Comparison of ENCODE assay signal across 13 cellular contexts in the genomic region with DNA sequence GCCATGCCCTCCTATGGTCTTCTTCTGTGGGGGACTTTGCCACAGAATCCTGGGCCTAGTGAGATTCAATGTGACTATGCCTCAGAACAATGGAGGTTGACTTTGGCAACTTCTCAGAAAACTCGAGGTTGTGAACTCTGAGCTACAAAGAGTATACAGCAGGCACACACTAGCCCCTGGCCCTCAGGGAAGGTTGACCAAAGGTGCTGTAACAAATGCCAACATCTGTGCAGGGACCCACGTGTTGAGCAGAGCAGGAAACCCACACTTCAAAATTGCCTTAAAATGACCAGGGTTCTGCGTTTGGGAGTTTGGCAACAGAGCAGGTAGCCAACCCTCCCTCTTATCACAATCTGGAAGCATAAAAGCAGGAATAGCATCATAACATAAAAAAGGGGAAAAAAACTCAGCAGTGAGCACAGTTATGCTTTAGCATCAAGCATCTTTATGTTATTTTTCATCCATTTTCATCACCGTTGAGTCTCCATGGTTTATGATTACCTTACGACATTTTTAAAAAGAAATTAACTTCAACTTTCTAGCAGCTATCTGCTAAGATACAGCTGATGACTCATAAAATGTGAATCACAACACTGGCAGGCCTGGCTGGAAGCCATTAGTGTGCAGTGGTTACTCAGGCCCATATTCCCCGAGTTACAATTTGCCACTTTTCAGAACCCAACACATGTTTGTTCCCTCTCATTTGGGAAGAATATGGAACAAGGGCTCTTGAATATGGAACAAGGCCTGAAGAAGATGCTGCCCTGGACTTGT. TPM values are rescaled to one million over a fixed set of nuclear protein-coding genes. Genes with fewer than 3 reads are reported as not detected.
DNase-seq lines count a peak whose midpoint lies in the region; ATAC-seq and TF ChIP-seq lines count a peak whose summit lies in the region.
"Had no signal": no experiment of that assay in that cellular context is flagged by ENCODE, and none has a peak within 500 bp of the region (broad histone marks: within the 10 kb centered on the region; RNA-seq: fewer than 3 reads in every experiment).

No MANE protein-coding gene starts in this region.

- no peaks in the 10 kb centered on the region for H4K20me1 ChIP-seq in mammary epithelial cell (ENCODE audit: insufficient read depth, low read length)

- in situ Hi-C loops in mammary epithelial cell (cut with MboI; ENCODE audit: low sequenced_read_pairs in 2 of 2): no loop called here

- dilution Hi-C loops in mammary epithelial cell (cut with HindIII; ENCODE audit: low sequenced_read_pairs): no loop called here

- no peak overlapping the region for H3K9ac ChIP-seq in mammary epithelial cell (ENCODE audit: insufficient read depth, low read length)

- no peaks in the 10 kb centered on the region for H3K36me3 ChIP-seq in mammary epithelial cell (ENCODE audit: insufficient read depth, low read length)

- peaks cover 3% of the 10 kb centered on the region for H3K27me3 ChIP-seq in mammary epithelial cell (ENCODE audit: insufficient read depth, low read length)

- H3K4me3 ChIP-seq in AG10803 (ENCODE audit: low read length): no peak overlapping the region
- no peak overlapping the region for H3K4me3 ChIP-seq in mammary epithelial cell (replicated peaks in 1 of 3; ENCODE audit: insufficient read depth in 1 of 3, low read depth in 2 of 3, low read length in 3 of 3)

- TF ChIP-seq CTCF in AG10803 (conservative IDR thresholded peaks at IDR 0.05; ENCODE audit: low read length) (no peak), mammary epithelial cell (conservative IDR thresholded peaks at IDR 0.05 in 1 of 2, IDR thresholded peaks at IDR 0.05 in 1 of 2; ENCODE audit: extremely low read depth in 1 of 2, insufficient read depth in 1 of 2, low read depth in 1 of 2, low read length in 2 of 2) (no peak)

- H3K27ac ChIP-seq in mammary epithelial cell (ENCODE audit: insufficient read depth, low read depth, low read length): no peak overlapping the region

- no TSS peak for BruUV-seq in mammary epithelial cell (replicated peaks; lab: Mats Ljungman, UMichigan)

- CTCF ChIA-PET in mammary epithelial cell (lab: Charles Lee; ENCODE audit: low non-redundant PET): no interaction called here

- peak overlapping the region; percentile 1 for H3K4me2 ChIP-seq in mammary epithelial cell (ENCODE audit: insufficient read depth, low read depth, low read length)

- peaks cover 18% of the 10 kb centered on the region for H3K4me1 ChIP-seq in mammary epithelial cell (ENCODE audit: insufficient read depth, low read length)

- H3K9me3 ChIP-seq in mammary epithelial cell (replicated peaks; ENCODE audit: insufficient read depth, low read length): no peaks in the 10 kb centered on the region

- intact Hi-C loops in mammary epithelial cell (cut with micrococcal nuclease): loop anchor here (5.0 kb wide), 1 partner anchor 268 kb away; no protein-coding TSS in a partner anchor

- no peaks in the 10 kb centered on the region for H3K79me2 ChIP-seq in mammary epithelial cell (ENCODE audit: insufficient read depth, low read length)

- H2AFZ ChIP-seq in mammary epithelial cell (ENCODE audit: low read depth, low read length): no peak overlapping the region

- ATAC-seq in HG03045 (IDR thresholded peaks at IDR 0.05; ENCODE audit: unreplicated experiment): no peak
- ATAC-seq: CD8-positive, alpha-beta T cell had no signal

- 41% methylated on average over 5 of the region's 6 CpGs for WGBS in mammary epithelial cell (ENCODE audit: low coverage, missing lambda C conversion rate)

- DNase-seq in AG10803 (ENCODE audit: low read depth): peak; percentile 68
- DNase-seq in LHCN-M2 (ENCODE audit: low read depth): peak; percentile 69
- DNase-seq in mammary epithelial cell: peak; percentile 74
- DNase-seq in lung microvascular endothelial cell (ENCODE audit: low read depth in 2 of 2): peak; percentile 19 to 64
- no peak for DNase-seq in NCI-H2029 (lab: John Stamatoyannopoulos, UW)
- no peak for DNase-seq in stimulated activated CD4-positive, alpha-beta T cell treated with anti-CD3 and anti-CD28 coated beads, Interleukin-4, amount 100 ng/mL, for 4 hours
- DNase-seq in NCI-H1417 (lab: John Stamatoyannopoulos, UW): no peak
- DNase-seq: activated CD8-positive, alpha-beta memory T cell treated with anti-CD3 and anti-CD28 coated beads for 24 hours; CD8-positive, alpha-beta T cell; naive B cell; NCI-H1105; stimulated activated CD4-positive, alpha-beta T cell treated with anti-CD3 and anti-CD28 coated beads, Interleukin-15, amount 100 ng/mL, for 24 hours had no signal

RNA-seq across cellular contexts. Expression of gene PRLHR, which starts 11.1 kb away (rescaled TPM):
- total RNA-seq in LHCN-M2 (2014; rRNA removed) (not detected in 2 replicates), mammary epithelial cell (not detected), lung microvascular endothelial cell (not detected in 2 replicates)
- polyA plus RNA-seq in LHCN-M2 (2012): not detected
- polyA plus RNA-seq in mammary epithelial cell: not detected
- polyA minus RNA-seq in mammary epithelial cell: not detected
- total RNA-seq: CD8-positive, alpha-beta T cell had no signal

Comparison
In these comparisons a context has a peak if more than half of its experiments do, and no peak if none do; other contexts are left out.
1. DNase-seq: peak in AG10803 (single experiment), LHCN-M2 (single experiment), mammary epithelial cell (single experiment) and lung microvascular endothelial cell (2 of 2); none in NCI-H2029 (single experiment), stimulated activated CD4-positive, alpha-beta T cell treated with anti-CD3 and anti-CD28 coated beads, Interleukin-4, amount 100 ng/mL, for 4 hours (0 of 2) and NCI-H1417 (0 of 3).